In genomic region chr7:241513-241912, GRCh38 we compare ENCODE assay signal across 1 cellular context.
TF ChIP-seq lines count a peak whose summit lies in the region.

No MANE protein-coding gene starts in this region.

TF ChIP-seq in GM12878, 131 proteins besides CTCF, POLR2A, EP300 and RAD21 (continued from another document):
- TF ChIP-seq E4F1 (IDR thresholded peaks at IDR 0.05; ENCODE audit: borderline replicate concordance, partially characterized antibody) = no peak
- TF ChIP-seq, protein P1, sequence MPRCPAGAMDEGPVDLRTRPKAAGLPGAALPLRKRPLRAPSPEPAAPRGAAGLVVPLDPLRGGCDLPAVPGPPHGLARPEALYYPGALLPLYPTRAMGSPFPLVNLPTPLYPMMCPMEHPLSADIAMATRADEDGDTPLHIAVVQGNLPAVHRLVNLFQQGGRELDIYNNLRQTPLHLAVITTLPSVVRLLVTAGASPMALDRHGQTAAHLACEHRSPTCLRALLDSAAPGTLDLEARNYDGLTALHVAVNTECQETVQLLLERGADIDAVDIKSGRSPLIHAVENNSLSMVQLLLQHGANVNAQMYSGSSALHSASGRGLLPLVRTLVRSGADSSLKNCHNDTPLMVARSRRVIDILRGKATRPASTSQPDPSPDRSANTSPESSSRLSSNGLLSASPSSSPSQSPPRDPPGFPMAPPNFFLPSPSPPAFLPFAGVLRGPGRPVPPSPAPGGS (IDR thresholded peaks at IDR 0.05; ENCODE audit: borderline replicate concordance, insufficient read depth, low read depth, low read length, poor library complexity, severe bottlenecking) = peak; percentile 85
- no peak for TF ChIP-seq ATF3 (IDR thresholded peaks at IDR 0.05; ENCODE audit: borderline replicate concordance, extremely low read depth, low read depth, low read length)
